1 cellular context compared by ENCODE assay signal in genomic region chrX:153609917-153610833, GRCh38.
TF ChIP-seq lines count a peak whose summit lies in the region.

No MANE protein-coding gene starts in this region.

TF ChIP-seq in HepG2, 621 proteins besides CTCF, POLR2A, EP300 and RAD21 (continued from another document and continues in another):
- TF ChIP-seq, protein P1, sequence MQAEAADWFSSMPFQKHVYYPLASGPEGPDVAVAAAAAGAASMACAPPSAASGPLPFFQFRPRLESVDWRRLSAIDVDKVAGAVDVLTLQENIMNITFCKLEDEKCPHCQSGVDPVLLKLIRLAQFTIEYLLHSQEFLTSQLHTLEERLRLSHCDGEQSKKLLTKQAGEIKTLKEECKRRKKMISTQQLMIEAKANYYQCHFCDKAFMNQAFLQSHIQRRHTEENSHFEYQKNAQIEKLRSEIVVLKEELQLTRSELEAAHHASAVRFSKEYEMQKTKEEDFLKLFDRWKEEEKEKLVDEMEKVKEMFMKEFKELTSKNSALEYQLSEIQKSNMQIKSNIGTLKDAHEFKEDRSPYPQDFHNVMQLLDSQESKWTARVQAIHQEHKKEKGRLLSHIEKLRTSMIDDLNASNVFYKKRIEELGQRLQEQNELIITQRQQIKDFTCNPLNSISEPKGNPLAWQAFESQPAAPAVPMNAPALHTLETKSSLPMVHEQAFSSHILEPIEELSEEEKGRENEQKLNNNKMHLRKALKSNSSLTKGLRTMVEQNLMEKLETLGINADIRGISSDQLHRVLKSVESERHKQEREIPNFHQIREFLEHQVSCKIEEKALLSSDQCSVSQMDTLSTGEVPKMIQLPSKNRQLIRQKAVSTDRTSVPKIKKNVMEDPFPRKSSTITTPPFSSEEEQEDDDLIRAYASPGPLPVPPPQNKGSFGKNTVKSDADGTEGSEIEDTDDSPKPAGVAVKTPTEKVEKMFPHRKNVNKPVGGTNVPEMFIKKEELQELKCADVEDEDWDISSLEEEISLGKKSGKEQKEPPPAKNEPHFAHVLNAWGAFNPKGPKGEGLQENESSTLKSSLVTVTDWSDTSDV (CRISPR knock-in tag; IDR thresholded peaks at IDR 0.05), result no peak
- no peak for TF ChIP-seq ZNF816 (CRISPR knock-in tag; IDR thresholded peaks at IDR 0.05; ENCODE audit: borderline replicate concordance)
- 0 out of 2 replicates have a peak, but pooled peaks have one; percentile 41 for TF ChIP-seq ZNF749 (CRISPR knock-in tag; IDR thresholded peaks at IDR 0.05; ENCODE audit: borderline replicate concordance)
- TF ChIP-seq STAG1 (CRISPR knock-in tag; IDR thresholded peaks at IDR 0.05), result peak; percentile 92
- peak; percentile 29; the same call in 1 of the 2 replicates for TF ChIP-seq ZGPAT (CRISPR knock-in tag; IDR thresholded peaks at IDR 0.05)
- peak; percentile 72 for TF ChIP-seq MED1 (CRISPR knock-in tag; IDR thresholded peaks at IDR 0.05)
- TF ChIP-seq, protein P2, sequence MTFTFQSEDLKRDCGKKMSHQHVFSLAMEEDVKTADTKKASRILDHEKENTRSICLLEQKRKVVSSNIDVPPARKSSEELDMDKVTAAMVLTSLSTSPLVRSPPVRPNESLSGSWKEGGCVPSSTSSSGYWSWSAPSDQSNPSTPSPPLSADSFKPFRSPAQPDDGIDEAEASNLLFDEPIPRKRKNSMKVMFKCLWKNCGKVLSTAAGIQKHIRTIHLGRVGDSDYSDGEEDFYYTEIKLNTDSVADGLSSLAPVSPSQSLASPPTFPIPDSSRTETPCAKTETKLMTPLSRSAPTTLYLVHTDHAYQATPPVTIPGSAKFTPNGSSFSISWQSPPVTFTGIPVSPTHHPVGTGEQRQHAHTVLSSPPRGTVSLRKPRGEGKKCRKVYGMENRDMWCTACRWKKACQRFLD (CRISPR knock-in tag; IDR thresholded peaks at IDR 0.05; ENCODE audit: borderline replicate concordance), result no peak
- peak; percentile 52; the same call in 1 of the 2 replicates for TF ChIP-seq RARA (CRISPR knock-in tag; IDR thresholded peaks at IDR 0.05)
- peak; percentile 67; the same call in 1 of the 2 replicates for TF ChIP-seq CBFB (CRISPR knock-in tag; IDR thresholded peaks at IDR 0.05)
- no peak for TF ChIP-seq BORCS8-MEF2B (CRISPR knock-in tag; IDR thresholded peaks at IDR 0.05)
- TF ChIP-seq GATAD1 (CRISPR knock-in tag; IDR thresholded peaks at IDR 0.05), result peak; percentile 60; the same call in 1 of the 2 replicates
- TF ChIP-seq ZNF772 (CRISPR knock-in tag; IDR thresholded peaks at IDR 0.05), result peak; percentile 41; the same call in 1 of the 2 replicates
- TF ChIP-seq ZBTB1 (CRISPR knock-in tag; IDR thresholded peaks at IDR 0.05; ENCODE audit: borderline replicate concordance), result no peak
- TF ChIP-seq NCOA2 (CRISPR knock-in tag; IDR thresholded peaks at IDR 0.05), result peak; percentile 29; the same call in 1 of the 2 replicates
- TF ChIP-seq NFKB2 (CRISPR knock-in tag; IDR thresholded peaks at IDR 0.05; ENCODE audit: borderline replicate concordance), result peak; percentile 70; the same call in 1 of the 2 replicates
- TF ChIP-seq LRRFIP1 (CRISPR knock-in tag; conservative IDR thresholded peaks at IDR 0.05), result no peak
- TF ChIP-seq CENPT (CRISPR knock-in tag; IDR thresholded peaks at IDR 0.05; ENCODE audit: low read depth), result 0 out of 2 replicates have a peak, but pooled peaks have one; percentile 36
- peak; percentile 18; the same call in 1 of the 2 replicates for TF ChIP-seq KDM5B (CRISPR knock-in tag; IDR thresholded peaks at IDR 0.05; ENCODE audit: borderline replicate concordance)
- TF ChIP-seq, protein P3, sequence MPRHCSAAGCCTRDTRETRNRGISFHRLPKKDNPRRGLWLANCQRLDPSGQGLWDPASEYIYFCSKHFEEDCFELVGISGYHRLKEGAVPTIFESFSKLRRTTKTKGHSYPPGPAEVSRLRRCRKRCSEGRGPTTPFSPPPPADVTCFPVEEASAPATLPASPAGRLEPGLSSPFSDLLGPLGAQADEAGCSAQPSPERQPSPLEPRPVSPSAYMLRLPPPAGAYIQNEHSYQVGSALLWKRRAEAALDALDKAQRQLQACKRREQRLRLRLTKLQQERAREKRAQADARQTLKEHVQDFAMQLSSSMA (CRISPR knock-in tag; IDR thresholded peaks at IDR 0.05), result no peak
- TF ChIP-seq, protein P4, sequence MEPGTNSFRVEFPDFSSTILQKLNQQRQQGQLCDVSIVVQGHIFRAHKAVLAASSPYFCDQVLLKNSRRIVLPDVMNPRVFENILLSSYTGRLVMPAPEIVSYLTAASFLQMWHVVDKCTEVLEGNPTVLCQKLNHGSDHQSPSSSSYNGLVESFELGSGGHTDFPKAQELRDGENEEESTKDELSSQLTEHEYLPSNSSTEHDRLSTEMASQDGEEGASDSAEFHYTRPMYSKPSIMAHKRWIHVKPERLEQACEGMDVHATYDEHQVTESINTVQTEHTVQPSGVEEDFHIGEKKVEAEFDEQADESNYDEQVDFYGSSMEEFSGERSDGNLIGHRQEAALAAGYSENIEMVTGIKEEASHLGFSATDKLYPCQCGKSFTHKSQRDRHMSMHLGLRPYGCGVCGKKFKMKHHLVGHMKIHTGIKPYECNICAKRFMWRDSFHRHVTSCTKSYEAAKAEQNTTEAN (CRISPR knock-in tag; conservative IDR thresholded peaks at IDR 0.05), result peak; percentile 39; the same call in 1 of the 2 replicates
- TF ChIP-seq ZBTB7B (CRISPR knock-in tag; IDR thresholded peaks at IDR 0.05), result peak; percentile 81
- no peak for TF ChIP-seq DNMT1 (CRISPR knock-in tag; IDR thresholded peaks at IDR 0.05)
- TF ChIP-seq GZF1 (CRISPR knock-in tag; IDR thresholded peaks at IDR 0.05), result no peak
- TF ChIP-seq HES4 (CRISPR knock-in tag; IDR thresholded peaks at IDR 0.05; ENCODE audit: borderline replicate concordance), result no peak
- no peak for TF ChIP-seq ZNF138 (CRISPR knock-in tag; IDR thresholded peaks at IDR 0.05; ENCODE audit: low read depth)
- TF ChIP-seq, protein P5, sequence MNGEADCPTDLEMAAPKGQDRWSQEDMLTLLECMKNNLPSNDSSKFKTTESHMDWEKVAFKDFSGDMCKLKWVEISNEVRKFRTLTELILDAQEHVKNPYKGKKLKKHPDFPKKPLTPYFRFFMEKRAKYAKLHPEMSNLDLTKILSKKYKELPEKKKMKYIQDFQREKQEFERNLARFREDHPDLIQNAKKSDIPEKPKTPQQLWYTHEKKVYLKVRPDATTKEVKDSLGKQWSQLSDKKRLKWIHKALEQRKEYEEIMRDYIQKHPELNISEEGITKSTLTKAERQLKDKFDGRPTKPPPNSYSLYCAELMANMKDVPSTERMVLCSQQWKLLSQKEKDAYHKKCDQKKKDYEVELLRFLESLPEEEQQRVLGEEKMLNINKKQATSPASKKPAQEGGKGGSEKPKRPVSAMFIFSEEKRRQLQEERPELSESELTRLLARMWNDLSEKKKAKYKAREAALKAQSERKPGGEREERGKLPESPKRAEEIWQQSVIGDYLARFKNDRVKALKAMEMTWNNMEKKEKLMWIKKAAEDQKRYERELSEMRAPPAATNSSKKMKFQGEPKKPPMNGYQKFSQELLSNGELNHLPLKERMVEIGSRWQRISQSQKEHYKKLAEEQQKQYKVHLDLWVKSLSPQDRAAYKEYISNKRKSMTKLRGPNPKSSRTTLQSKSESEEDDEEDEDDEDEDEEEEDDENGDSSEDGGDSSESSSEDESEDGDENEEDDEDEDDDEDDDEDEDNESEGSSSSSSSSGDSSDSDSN (CRISPR knock-in tag; IDR thresholded peaks at IDR 0.05), result peak; percentile 58
- no peak for TF ChIP-seq EZH2 (conservative IDR thresholded peaks at IDR 0.05; ENCODE audit: low read depth, low read length)
- TF ChIP-seq TARDBP (CRISPR knock-in tag; IDR thresholded peaks at IDR 0.05), result 0 out of 2 replicates have a peak, but pooled peaks have one; percentile 20
- TF ChIP-seq ERF (CRISPR knock-in tag; IDR thresholded peaks at IDR 0.05), result peak; percentile 57; the same call in 1 of the 2 replicates
- no peak for TF ChIP-seq SMARCC2 (IDR thresholded peaks at IDR 0.05)
- no peak for TF ChIP-seq TCF7 (IDR thresholded peaks at IDR 0.05; ENCODE audit: low read depth)
- TF ChIP-seq SMC3 (IDR thresholded peaks at IDR 0.05; ENCODE audit: low read length), result peak; percentile 38; the same call in 1 of the 2 replicates
- TF ChIP-seq MYC (CRISPR knock-in tag; IDR thresholded peaks at IDR 0.05; ENCODE audit: borderline replicate concordance), result peak; percentile 80
- peak; percentile 26; the same call in 1 of the 2 replicates for TF ChIP-seq SPEN (CRISPR knock-in tag; IDR thresholded peaks at IDR 0.05; ENCODE audit: low read depth)
- no peak for TF ChIP-seq NR2C2 (CRISPR knock-in tag; IDR thresholded peaks at IDR 0.05; ENCODE audit: borderline replicate concordance)
- no peak for TF ChIP-seq NR2F6 (IDR thresholded peaks at IDR 0.05)
- TF ChIP-seq NR2F6 (CRISPR knock-in tag; IDR thresholded peaks at IDR 0.05), result peak; percentile 39; the same call in 1 of the 2 replicates
- no peak for TF ChIP-seq ZFP1 (CRISPR knock-in tag; IDR thresholded peaks at IDR 0.05)
- TF ChIP-seq ZNF556 (CRISPR knock-in tag; IDR thresholded peaks at IDR 0.05; ENCODE audit: borderline replicate concordance), result no peak; the same call in 1 of the 2 replicates
- no peak for TF ChIP-seq LCORL (IDR thresholded peaks at IDR 0.05)
- TF ChIP-seq LCORL (CRISPR knock-in tag; IDR thresholded peaks at IDR 0.05), result 0 out of 2 replicates have a peak, but pooled peaks have one; percentile 27
- 0 out of 2 replicates have a peak, but pooled peaks have one; percentile 38 for TF ChIP-seq ZNF331 (CRISPR knock-in tag; IDR thresholded peaks at IDR 0.05)
- peak; percentile 42; the same call in 1 of the 2 replicates for TF ChIP-seq ZNF281 (CRISPR knock-in tag; IDR thresholded peaks at IDR 0.05; ENCODE audit: borderline replicate concordance)
- TF ChIP-seq, protein P6, sequence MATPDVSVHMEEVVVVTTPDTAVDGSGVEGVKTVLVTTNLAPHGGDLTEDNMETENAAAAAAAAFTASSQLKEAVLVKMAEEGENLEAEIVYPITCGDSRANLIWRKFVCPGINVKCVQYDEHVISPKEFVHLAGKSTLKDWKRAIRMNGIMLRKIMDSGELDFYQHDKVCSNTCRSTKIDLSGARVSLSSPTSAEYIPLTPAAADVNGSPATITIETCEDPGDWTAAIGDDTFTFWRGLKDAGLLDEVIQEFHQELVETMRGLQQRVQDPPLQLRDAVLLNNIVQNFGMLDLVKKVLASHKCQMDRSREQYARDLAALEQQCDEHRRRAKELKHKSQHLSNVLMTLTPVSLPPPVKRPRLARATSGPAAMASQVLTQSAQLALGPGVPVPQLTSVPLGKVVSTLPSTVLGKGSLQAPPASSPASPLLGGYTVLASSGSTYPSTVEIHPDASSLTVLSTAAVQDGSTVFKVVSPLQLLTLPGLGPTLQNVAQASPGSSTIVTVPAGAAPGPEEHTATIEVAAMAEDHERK (CRISPR knock-in tag; IDR thresholded peaks at IDR 0.05; ENCODE audit: low read depth), result peak; percentile 79
- TF ChIP-seq ZFY (CRISPR knock-in tag; IDR thresholded peaks at IDR 0.05), result peak; percentile 44; the same call in 1 of the 2 replicates
- 0 out of 2 replicates have a peak, but pooled peaks have one; percentile 50 for TF ChIP-seq HNRNPL (IDR thresholded peaks at IDR 0.05; ENCODE audit: low read depth, low read length)
- no peak for TF ChIP-seq FLYWCH1 (CRISPR knock-in tag; IDR thresholded peaks at IDR 0.05)
